1 cellular context compared by ENCODE assay signal in the genomic region with DNA sequence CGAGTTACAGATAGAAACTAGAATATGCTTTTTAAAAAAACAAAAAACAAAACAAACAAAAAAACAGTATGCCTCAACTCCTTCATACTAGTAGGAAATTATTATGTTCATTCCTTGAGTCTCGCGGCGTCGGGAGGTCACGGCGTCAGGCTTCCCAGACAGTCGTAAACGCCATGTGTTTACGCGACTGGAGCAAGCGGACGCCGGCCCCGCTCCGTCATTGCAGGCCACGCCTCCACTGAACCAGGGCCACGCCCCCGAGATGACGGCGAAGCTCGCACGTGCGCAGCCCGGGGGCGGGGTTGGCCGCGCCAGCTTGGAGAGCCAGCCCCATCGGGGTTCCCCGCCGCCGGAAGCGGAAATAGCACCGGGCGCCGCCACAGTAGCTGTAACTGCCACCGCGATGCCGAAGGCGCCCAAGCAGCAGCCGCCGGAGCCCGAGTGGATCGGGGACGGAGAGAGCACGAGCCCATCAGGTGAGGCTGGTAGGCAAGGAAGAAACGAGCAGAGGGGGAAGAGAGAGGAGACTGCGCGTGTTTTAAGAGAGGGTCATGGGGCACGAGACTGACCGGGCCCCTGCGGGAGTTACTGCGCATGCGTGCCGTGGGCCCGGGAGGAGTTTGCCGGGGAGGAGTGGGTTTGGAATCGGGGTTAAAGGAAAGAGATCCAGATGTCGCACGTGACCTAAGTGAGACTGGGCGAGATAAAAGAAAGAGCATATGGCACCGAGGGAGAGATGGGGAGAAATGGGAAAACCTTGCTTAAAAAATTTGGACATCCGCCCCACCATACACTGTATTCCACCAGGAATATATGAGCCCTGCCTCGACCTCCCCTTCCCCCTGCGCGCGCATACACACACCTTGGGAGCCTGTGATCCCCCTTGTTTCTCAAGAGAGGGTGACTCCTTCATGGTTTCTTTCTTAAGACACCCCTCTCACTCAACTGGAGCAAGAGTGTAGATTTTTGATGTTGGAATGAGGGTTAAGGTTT.
TF ChIP-seq lines count a peak whose summit lies in the region.

A gene (plus strand): TSS at position 358 of the 993 bp plus-strand sequence. CDS start 46 bp downstream, at position 404.

TF ChIP-seq in GM23338, 12 proteins besides CTCF, POLR2A, EP300 and RAD21:
- TF ChIP-seq, protein P1, sequence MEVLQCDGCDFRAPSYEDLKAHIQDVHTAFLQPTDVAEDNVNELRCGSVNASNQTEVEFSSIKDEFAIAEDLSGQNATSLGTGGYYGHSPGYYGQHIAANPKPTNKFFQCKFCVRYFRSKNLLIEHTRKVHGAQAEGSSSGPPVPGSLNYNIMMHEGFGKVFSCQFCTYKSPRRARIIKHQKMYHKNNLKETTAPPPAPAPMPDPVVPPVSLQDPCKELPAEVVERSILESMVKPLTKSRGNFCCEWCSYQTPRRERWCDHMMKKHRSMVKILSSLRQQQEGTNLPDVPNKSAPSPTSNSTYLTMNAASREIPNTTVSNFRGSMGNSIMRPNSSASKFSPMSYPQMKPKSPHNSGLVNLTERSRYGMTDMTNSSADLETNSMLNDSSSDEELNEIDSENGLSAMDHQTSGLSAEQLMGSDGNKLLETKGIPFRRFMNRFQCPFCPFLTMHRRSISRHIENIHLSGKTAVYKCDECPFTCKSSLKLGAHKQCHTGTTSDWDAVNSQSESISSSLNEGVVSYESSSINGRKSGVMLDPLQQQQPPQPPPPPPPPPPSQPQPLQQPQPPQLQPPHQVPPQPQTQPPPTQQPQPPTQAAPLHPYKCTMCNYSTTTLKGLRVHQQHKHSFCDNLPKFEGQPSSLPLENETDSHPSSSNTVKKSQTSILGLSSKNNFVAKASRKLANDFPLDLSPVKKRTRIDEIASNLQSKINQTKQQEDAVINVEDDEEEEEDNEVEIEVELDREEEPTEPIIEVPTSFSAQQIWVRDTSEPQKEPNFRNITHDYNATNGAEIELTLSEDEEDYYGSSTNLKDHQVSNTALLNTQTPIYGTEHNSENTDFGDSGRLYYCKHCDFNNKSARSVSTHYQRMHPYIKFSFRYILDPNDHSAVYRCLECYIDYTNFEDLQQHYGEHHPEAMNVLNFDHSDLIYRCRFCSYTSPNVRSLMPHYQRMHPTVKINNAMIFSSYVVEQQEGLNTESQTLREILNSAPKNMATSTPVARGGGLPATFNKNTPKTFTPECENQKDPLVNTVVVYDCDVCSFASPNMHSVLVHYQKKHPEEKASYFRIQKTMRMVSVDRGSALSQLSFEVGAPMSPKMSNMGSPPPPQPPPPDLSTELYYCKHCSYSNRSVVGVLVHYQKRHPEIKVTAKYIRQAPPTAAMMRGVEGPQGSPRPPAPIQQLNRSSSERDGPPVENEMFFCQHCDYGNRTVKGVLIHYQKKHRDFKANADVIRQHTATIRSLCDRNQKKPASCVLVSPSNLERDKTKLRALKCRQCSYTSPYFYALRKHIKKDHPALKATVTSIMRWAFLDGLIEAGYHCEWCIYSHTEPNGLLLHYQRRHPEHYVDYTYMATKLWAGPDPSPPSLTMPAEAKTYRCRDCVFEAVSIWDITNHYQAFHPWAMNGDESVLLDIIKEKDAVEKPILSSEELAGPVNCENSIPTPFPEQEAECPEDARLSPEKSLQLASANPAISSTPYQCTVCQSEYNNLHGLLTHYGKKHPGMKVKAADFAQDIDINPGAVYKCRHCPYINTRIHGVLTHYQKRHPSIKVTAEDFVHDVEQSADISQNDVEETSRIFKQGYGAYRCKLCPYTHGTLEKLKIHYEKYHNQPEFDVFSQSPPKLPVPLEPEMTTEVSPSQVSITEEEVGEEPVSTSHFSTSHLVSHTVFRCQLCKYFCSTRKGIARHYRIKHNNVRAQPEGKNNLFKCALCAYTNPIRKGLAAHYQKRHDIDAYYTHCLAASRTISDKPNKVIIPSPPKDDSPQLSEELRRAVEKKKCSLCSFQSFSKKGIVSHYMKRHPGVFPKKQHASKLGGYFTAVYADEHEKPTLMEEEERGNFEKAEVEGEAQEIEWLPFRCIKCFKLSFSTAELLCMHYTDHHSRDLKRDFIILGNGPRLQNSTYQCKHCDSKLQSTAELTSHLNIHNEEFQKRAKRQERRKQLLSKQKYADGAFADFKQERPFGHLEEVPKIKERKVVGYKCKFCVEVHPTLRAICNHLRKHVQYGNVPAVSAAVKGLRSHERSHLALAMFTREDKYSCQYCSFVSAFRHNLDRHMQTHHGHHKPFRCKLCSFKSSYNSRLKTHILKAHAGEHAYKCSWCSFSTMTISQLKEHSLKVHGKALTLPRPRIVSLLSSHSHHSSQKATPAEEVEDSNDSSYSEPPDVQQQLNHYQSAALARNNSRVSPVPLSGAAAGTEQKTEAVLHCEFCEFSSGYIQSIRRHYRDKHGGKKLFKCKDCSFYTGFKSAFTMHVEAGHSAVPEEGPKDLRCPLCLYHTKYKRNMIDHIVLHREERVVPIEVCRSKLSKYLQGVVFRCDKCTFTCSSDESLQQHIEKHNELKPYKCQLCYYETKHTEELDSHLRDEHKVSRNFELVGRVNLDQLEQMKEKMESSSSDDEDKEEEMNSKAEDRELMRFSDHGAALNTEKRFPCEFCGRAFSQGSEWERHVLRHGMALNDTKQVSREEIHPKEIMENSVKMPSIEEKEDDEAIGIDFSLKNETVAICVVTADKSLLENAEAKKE (CRISPR knock-in tag; IDR thresholded peaks at IDR 0.05) = no peak
- peak; percentile 90 for TF ChIP-seq CREB1 (CRISPR knock-in tag; IDR thresholded peaks at IDR 0.05; ENCODE audit: low read depth)
- TF ChIP-seq, protein P2, sequence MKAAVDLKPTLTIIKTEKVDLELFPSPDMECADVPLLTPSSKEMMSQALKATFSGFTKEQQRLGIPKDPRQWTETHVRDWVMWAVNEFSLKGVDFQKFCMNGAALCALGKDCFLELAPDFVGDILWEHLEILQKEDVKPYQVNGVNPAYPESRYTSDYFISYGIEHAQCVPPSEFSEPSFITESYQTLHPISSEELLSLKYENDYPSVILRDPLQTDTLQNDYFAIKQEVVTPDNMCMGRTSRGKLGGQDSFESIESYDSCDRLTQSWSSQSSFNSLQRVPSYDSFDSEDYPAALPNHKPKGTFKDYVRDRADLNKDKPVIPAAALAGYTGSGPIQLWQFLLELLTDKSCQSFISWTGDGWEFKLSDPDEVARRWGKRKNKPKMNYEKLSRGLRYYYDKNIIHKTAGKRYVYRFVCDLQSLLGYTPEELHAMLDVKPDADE (IDR thresholded peaks at IDR 0.05) = peak; percentile 67
- TF ChIP-seq, protein P3, sequence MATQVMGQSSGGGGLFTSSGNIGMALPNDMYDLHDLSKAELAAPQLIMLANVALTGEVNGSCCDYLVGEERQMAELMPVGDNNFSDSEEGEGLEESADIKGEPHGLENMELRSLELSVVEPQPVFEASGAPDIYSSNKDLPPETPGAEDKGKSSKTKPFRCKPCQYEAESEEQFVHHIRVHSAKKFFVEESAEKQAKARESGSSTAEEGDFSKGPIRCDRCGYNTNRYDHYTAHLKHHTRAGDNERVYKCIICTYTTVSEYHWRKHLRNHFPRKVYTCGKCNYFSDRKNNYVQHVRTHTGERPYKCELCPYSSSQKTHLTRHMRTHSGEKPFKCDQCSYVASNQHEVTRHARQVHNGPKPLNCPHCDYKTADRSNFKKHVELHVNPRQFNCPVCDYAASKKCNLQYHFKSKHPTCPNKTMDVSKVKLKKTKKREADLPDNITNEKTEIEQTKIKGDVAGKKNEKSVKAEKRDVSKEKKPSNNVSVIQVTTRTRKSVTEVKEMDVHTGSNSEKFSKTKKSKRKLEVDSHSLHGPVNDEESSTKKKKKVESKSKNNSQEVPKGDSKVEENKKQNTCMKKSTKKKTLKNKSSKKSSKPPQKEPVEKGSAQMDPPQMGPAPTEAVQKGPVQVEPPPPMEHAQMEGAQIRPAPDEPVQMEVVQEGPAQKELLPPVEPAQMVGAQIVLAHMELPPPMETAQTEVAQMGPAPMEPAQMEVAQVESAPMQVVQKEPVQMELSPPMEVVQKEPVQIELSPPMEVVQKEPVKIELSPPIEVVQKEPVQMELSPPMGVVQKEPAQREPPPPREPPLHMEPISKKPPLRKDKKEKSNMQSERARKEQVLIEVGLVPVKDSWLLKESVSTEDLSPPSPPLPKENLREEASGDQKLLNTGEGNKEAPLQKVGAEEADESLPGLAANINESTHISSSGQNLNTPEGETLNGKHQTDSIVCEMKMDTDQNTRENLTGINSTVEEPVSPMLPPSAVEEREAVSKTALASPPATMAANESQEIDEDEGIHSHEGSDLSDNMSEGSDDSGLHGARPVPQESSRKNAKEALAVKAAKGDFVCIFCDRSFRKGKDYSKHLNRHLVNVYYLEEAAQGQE (IDR thresholded peaks at IDR 0.05; ENCODE audit: unreplicated experiment) = no peak
- peak; percentile 96 for TF ChIP-seq POLR2AphosphoS5 (IDR thresholded peaks at IDR 0.05; ENCODE audit: low read depth)
